Comparison of ENCODE assay signal across 23 cellular contexts in the genomic region with DNA sequence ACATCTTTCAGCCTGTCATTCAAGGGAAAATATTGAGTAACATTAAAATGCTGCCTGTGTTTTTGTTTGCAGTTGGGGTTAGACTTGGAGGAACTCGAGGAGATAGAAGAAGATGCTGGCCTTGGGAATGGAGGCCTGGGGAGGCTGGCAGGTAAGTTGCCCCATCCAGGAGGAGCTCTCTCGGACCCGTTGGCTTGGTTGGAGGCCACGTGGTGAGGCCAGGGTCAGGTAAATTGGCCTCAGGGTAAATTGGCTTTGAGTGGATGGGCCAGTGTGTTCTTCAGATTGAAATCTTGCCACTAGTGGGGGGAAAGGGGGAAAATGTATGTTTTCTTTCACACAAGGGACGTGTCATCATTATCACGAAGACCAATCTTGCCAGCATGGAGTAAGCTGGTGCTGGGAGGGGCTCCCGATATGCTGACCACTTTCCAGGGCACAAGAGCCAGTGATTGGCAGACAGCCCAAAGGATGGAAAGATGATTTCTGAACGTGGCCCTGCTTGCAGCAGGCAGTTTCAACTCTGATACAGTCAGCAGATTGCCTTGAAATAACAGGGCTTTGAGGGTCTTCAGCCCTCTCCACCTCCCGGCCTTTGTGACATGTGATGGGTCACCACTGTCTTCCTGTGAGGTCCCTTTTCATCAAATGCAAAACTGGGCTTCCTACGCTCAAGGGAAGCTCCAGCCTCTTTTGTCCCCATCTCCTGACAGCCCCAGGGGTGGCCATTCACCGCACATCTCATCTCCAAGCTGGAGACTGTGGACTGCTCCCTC. TPM values are rescaled to one million over a fixed set of nuclear protein-coding genes. Genes with fewer than 3 reads are reported as not detected.
A peak's percentile ranks its signal among the peaks of the same experiment; 100 is the strongest.
DNase-seq lines count a peak whose midpoint lies in the region; ATAC-seq, FAIRE-seq and TF ChIP-seq lines count a peak whose summit lies in the region.
"Had no signal": no experiment of that assay in that cellular context is flagged by ENCODE, and none has a peak within 500 bp of the region (broad histone marks: within the 10 kb centered on the region; RNA-seq: fewer than 3 reads in every experiment).

No MANE protein-coding gene starts in this region.

- TF ChIP-seq CTCF in natural killer cell (IDR thresholded peaks at IDR 0.05): no peak
- TF ChIP-seq CTCF in colonic mucosa (IDR thresholded peaks at IDR 0.05): no peak
- no peak for TF ChIP-seq CTCF in neural progenitor cell (IDR thresholded peaks at IDR 0.05)

- no peak overlapping the region for H3K4me3 ChIP-seq in colonic mucosa
- no peak overlapping the region for H3K4me3 ChIP-seq in neural progenitor cell
- H3K4me3 ChIP-seq: GM23338, pancreas had no signal

- ATAC-seq in natural killer cell: no peak
- ATAC-seq in natural killer cell treated with Interleukin-12 subunit alpha and Interleukin-12 subunit beta and Interleukin-15 and Interleukin-18, amount 100 ng/mL, for 72 hours: no peak
- ATAC-seq: activated naive CD8-positive, alpha-beta T cell treated with anti-CD3 and anti-CD28 coated beads, Interleukin-2, amount 50 U/mL, for 24 hours; GM23338; pancreas; sciatic nerve had no signal

- intact Hi-C loops in natural killer cell (cut with micrococcal nuclease): no loop called here
- intact Hi-C loops in colonic mucosa (cut with DNase I): no loop called here

- no peaks in the 10 kb centered on the region for H3K27me3 Mint-ChIP-seq in natural killer cell (ENCODE audit: low read depth in 2 of 2)
- H3K27me3 Mint-ChIP-seq in natural killer cell treated with Interleukin-12 subunit alpha and Interleukin-12 subunit beta and Interleukin-15 and Interleukin-18, amount 100 ng/mL, for 72 hours: no peaks in the 10 kb centered on the region
- H3K27me3 Mint-ChIP-seq in neural progenitor cell (ENCODE audit: insufficient read depth, low read depth): no peaks in the 10 kb centered on the region
- H3K27me3 Mint-ChIP-seq: activated naive CD8-positive, alpha-beta T cell treated with anti-CD3 and anti-CD28 coated beads, Interleukin-2, amount 50 U/mL, for 24 hours had no signal

- H3K9ac ChIP-seq in colonic mucosa (ENCODE audit: low read depth in 2 of 2, low read length in 2 of 2) (no peak overlapping the region), neural progenitor cell (no peak overlapping the region)

- H3K4me1 Mint-ChIP-seq in natural killer cell: peaks cover 0 to 7% of the 10 kb centered on the region in 2 donors
- H3K4me1 Mint-ChIP-seq in natural killer cell treated with Interleukin-12 subunit alpha and Interleukin-12 subunit beta and Interleukin-15 and Interleukin-18, amount 100 ng/mL, for 72 hours (ENCODE audit: low read depth in 2 of 2): peaks cover 2 to 3% of the 10 kb centered on the region in 2 donors
- H3K4me1 Mint-ChIP-seq in neural progenitor cell: peaks cover 4% of the 10 kb centered on the region
- H3K4me1 Mint-ChIP-seq: GM23338 had no signal

- DNase-seq in natural killer cell (peak; percentile 8), colonic mucosa (peak; percentile 11), neural progenitor cell (ENCODE audit: low spot score) (no peak), ureter (ENCODE audit: low spot score) (peak; percentile 34), hypothalamus (lab: John Stamatoyannopoulos, UW) (no peak), GM12891 (ENCODE audit: insufficient read length, low spot score) (no peak)
- DNase-seq in natural killer cell treated with Interleukin-12 subunit alpha and Interleukin-12 subunit beta and Interleukin-15 and Interleukin-18, amount 100 ng/mL, for 72 hours (ENCODE audit: low spot score): no peak
- no peak for DNase-seq in stimulated activated CD4-positive, alpha-beta T cell treated with anti-CD3 and anti-CD28 coated beads, Interleukin-2, amount 100 ng/mL, for 24 hours
- DNase-seq: activated CD4-positive, alpha-beta T cell treated with anti-CD3 and anti-CD28 coated beads for 48 hours; activated naive CD8-positive, alpha-beta T cell treated with anti-CD3 and anti-CD28 coated beads, Interleukin-2, amount 50 U/mL, for 24 hours; effector memory CD4-positive, alpha-beta T cell; foreskin melanocyte; hippocampal formation; NCI-H1105; NCI-H2029; NCI-H226; NCI-H748 treated with DMSO at 0.1 percent for 48 hours; SHP77 had no signal

- no peak overlapping the region for H3K4me2 ChIP-seq in neural progenitor cell
- H3K4me2 ChIP-seq: GM23338 had no signal

- H3K79me2 ChIP-seq in neural progenitor cell (ENCODE audit: low read depth): peaks cover 5% of the 10 kb centered on the region

- H3K36me3 Mint-ChIP-seq in natural killer cell: no peaks in the 10 kb centered on the region
- H3K36me3 Mint-ChIP-seq in natural killer cell treated with Interleukin-12 subunit alpha and Interleukin-12 subunit beta and Interleukin-15 and Interleukin-18, amount 100 ng/mL, for 72 hours: no peaks in the 10 kb centered on the region
- peaks cover 42% of the 10 kb centered on the region for H3K36me3 Mint-ChIP-seq in neural progenitor cell

- H3K36me3 ChIP-seq in colonic mucosa (peaks cover 6% of the 10 kb centered on the region), neural progenitor cell (peaks cover 6% of the 10 kb centered on the region)

- peak overlapping the region in 1 of 2 donors; percentile 35 for H3K27ac Mint-ChIP-seq in natural killer cell
- peak overlapping the region in 1 of 2 donors; percentile 12 for H3K27ac Mint-ChIP-seq in natural killer cell treated with Interleukin-12 subunit alpha and Interleukin-12 subunit beta and Interleukin-15 and Interleukin-18, amount 100 ng/mL, for 72 hours
- peak overlapping the region; percentile 42 for H3K27ac Mint-ChIP-seq in neural progenitor cell
- H3K27ac Mint-ChIP-seq: activated naive CD8-positive, alpha-beta T cell treated with anti-CD3 and anti-CD28 coated beads, Interleukin-2, amount 50 U/mL, for 24 hours; GM23338 had no signal

- H3K4me3 Mint-ChIP-seq in natural killer cell (no peak overlapping the region), neural progenitor cell (no peak overlapping the region)
- no peak overlapping the region for H3K4me3 Mint-ChIP-seq in natural killer cell treated with Interleukin-12 subunit alpha and Interleukin-12 subunit beta and Interleukin-15 and Interleukin-18, amount 100 ng/mL, for 72 hours
- H3K4me3 Mint-ChIP-seq: activated naive CD8-positive, alpha-beta T cell treated with anti-CD3 and anti-CD28 coated beads, Interleukin-2, amount 50 U/mL, for 24 hours; GM23338 had no signal

- no peaks in the 10 kb centered on the region for H3K9me3 Mint-ChIP-seq in natural killer cell
- H3K9me3 Mint-ChIP-seq in natural killer cell treated with Interleukin-12 subunit alpha and Interleukin-12 subunit beta and Interleukin-15 and Interleukin-18, amount 100 ng/mL, for 72 hours: no peaks in the 10 kb centered on the region
- peaks cover 11% of the 10 kb centered on the region for H3K9me3 Mint-ChIP-seq in neural progenitor cell
- H3K9me3 Mint-ChIP-seq: activated naive CD8-positive, alpha-beta T cell treated with anti-CD3 and anti-CD28 coated beads, Interleukin-2, amount 50 U/mL, for 24 hours; GM23338 had no signal

- H3F3A ChIP-seq in neural progenitor cell (ENCODE audit: low read depth): no peaks in the 10 kb centered on the region

- no peaks in the 10 kb centered on the region for H3K9me3 ChIP-seq in colonic mucosa
- no peaks in the 10 kb centered on the region for H3K9me3 ChIP-seq in neural progenitor cell (ENCODE audit: low read depth)
- H3K9me3 ChIP-seq: pancreas had no signal

- FAIRE-seq in GM12891 (lab: Jason Lieb, UNC): no peak
- FAIRE-seq: GM19239, islet of Langerhans, pancreas had no signal

- H3K27ac ChIP-seq in colonic mucosa: no peak overlapping the region
- no peak overlapping the region for H3K27ac ChIP-seq in neural progenitor cell
- H3K27ac ChIP-seq: pancreas had no signal

- no peak for TF ChIP-seq POLR2A in GM12891 (IDR thresholded peaks at IDR 0.05; ENCODE audit: low read depth, low read length)

- no peak overlapping the region for H2AFZ ChIP-seq in neural progenitor cell (replicated peaks)
- H2AFZ ChIP-seq: GM23338 had no signal

- no peaks in the 10 kb centered on the region for H4K20me1 ChIP-seq in neural progenitor cell (ENCODE audit: low read depth)

- H3K27me3 ChIP-seq in colonic mucosa (no peaks in the 10 kb centered on the region), neural progenitor cell (no peaks in the 10 kb centered on the region)
- H3K27me3 ChIP-seq: pancreas had no signal

- no peaks in the 10 kb centered on the region for H3K4me1 ChIP-seq in colonic mucosa
- H3K4me1 ChIP-seq in neural progenitor cell: no peaks in the 10 kb centered on the region
- H3K4me1 ChIP-seq: pancreas had no signal

TF ChIP-seq in GM12891, 5 proteins besides CTCF, POLR2A, EP300 and RAD21:
- no peak for TF ChIP-seq POLR2AphosphoS5 (IDR thresholded peaks at IDR 0.05; ENCODE audit: low read depth, low read length)
- no peak for TF ChIP-seq POU2F2 (IDR thresholded peaks at IDR 0.05; ENCODE audit: low read depth, low read length)
- TF ChIP-seq PAX5 (IDR thresholded peaks at IDR 0.05; ENCODE audit: insufficient read depth, low read length, severe bottlenecking): no peak
- TF ChIP-seq TAF1 (IDR thresholded peaks at IDR 0.05; ENCODE audit: low read depth, low read length): no peak
- no peak for TF ChIP-seq SPI1 (IDR thresholded peaks at IDR 0.05; ENCODE audit: low read depth, low read length)

RNA-seq across cellular contexts. Expression of gene PYGB, which starts 21.4 kb away (rescaled TPM):
- 10 to 100 TPM; 39.4 to 55.4 (median 47.0) TPM for total RNA-seq in natural killer cell
- total RNA-seq in natural killer cell treated with Interleukin-12 subunit alpha and Interleukin-12 subunit beta and Interleukin-15 and Interleukin-18, amount 100 ng/mL, for 72 hours: 10 to 100 TPM; 35.9 to 40.4 TPM
- 100 to 1,000 TPM; 211 to 295 TPM for total RNA-seq in colonic mucosa
- 40.9 and 76.7 TPM in 2 replicates for total RNA-seq in neural progenitor cell (ENCODE audit: low replicate concordance)
- total RNA-seq in ureter: 109 TPM
- 16.7 TPM for polyA plus RNA-seq in GM12891 (2012; ENCODE audit: low read depth, missing spikeins)

Comparison
In these comparisons a context has a peak if more than half of its experiments do, and no peak if none do; other contexts are left out.
1. DNase-seq: peak in natural killer cell (single experiment), colonic mucosa (single experiment) and ureter (single experiment); none in natural killer cell treated with Interleukin-12 subunit alpha and Interleukin-12 subunit beta and Interleukin-15 and Interleukin-18, amount 100 ng/mL, for 72 hours (single experiment), neural progenitor cell (single experiment), hypothalamus (0 of 51), GM12891 (single experiment) and stimulated activated CD4-positive, alpha-beta T cell treated with anti-CD3 and anti-CD28 coated beads, Interleukin-2, amount 100 ng/mL, for 24 hours (0 of 2).